ENCODE assay signal across 1 cellular context in the genomic region with DNA sequence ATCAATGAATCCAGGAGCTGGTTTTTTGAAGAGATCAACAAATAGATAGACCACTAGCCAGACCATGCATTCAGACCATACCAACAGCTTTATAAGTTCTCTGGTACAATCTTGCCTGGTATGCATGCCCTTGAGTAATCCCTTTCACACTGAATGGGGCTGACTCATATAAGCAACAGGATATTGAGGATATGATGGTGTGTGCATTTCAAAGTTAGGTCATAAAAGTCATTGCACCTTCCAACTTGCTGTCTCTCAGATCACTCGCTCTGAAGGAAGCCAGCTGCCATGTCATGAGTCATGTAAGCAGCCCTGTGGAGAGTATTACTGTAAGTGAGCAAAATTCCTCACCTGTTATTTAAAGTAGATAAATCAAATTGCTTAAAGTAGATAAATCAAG.
TF ChIP-seq lines count a peak whose summit lies in the region.

No MANE protein-coding gene starts in this region.

TF ChIP-seq in HepG2, 621 proteins besides CTCF, POLR2A, EP300 and RAD21 (continued from another document and continues in another):
- TF ChIP-seq, protein P1, sequence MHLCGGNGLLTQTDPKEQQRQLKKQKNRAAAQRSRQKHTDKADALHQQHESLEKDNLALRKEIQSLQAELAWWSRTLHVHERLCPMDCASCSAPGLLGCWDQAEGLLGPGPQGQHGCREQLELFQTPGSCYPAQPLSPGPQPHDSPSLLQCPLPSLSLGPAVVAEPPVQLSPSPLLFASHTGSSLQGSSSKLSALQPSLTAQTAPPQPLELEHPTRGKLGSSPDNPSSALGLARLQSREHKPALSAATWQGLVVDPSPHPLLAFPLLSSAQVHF (CRISPR knock-in tag; IDR thresholded peaks at IDR 0.05), result no peak
- TF ChIP-seq PITX1 (CRISPR knock-in tag; IDR thresholded peaks at IDR 0.05), result no peak
- TF ChIP-seq CBX2 (IDR thresholded peaks at IDR 0.05; ENCODE audit: low read depth, low read length), result no peak
- no peak for TF ChIP-seq CBX2 (CRISPR knock-in tag; IDR thresholded peaks at IDR 0.05; ENCODE audit: low read depth)
- TF ChIP-seq SYNCRIP (IDR thresholded peaks at IDR 0.05; ENCODE audit: insufficient read depth, low read depth, low read length), result no peak
- peak in 1 of 2 experiments; percentile 37; a peak in 1 of 4 replicates for TF ChIP-seq NR2F1 (CRISPR knock-in tag; IDR thresholded peaks at IDR 0.05)
- TF ChIP-seq PHF20 (CRISPR knock-in tag; IDR thresholded peaks at IDR 0.05), result no peak
- TF ChIP-seq ZNF572 (CRISPR knock-in tag; IDR thresholded peaks at IDR 0.05), result no peak
- TF ChIP-seq, protein P2, sequence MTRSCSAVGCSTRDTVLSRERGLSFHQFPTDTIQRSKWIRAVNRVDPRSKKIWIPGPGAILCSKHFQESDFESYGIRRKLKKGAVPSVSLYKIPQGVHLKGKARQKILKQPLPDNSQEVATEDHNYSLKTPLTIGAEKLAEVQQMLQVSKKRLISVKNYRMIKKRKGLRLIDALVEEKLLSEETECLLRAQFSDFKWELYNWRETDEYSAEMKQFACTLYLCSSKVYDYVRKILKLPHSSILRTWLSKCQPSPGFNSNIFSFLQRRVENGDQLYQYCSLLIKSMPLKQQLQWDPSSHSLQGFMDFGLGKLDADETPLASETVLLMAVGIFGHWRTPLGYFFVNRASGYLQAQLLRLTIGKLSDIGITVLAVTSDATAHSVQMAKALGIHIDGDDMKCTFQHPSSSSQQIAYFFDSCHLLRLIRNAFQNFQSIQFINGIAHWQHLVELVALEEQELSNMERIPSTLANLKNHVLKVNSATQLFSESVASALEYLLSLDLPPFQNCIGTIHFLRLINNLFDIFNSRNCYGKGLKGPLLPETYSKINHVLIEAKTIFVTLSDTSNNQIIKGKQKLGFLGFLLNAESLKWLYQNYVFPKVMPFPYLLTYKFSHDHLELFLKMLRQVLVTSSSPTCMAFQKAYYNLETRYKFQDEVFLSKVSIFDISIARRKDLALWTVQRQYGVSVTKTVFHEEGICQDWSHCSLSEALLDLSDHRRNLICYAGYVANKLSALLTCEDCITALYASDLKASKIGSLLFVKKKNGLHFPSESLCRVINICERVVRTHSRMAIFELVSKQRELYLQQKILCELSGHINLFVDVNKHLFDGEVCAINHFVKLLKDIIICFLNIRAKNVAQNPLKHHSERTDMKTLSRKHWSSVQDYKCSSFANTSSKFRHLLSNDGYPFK (CRISPR knock-in tag; IDR thresholded peaks at IDR 0.05; ENCODE audit: borderline replicate concordance), result no peak
- TF ChIP-seq ZBTB7A (CRISPR knock-in tag; IDR thresholded peaks at IDR 0.05), result no peak
- TF ChIP-seq ZNF101 (CRISPR knock-in tag; IDR thresholded peaks at IDR 0.05; ENCODE audit: borderline replicate concordance, low read depth), result no peak
- no peak for TF ChIP-seq DR1 (CRISPR knock-in tag; IDR thresholded peaks at IDR 0.05)
- TF ChIP-seq ZNF432 (CRISPR knock-in tag; IDR thresholded peaks at IDR 0.05; ENCODE audit: borderline replicate concordance), result no peak
- no peak for TF ChIP-seq ZNF749 (CRISPR knock-in tag; IDR thresholded peaks at IDR 0.05; ENCODE audit: borderline replicate concordance)
- no peak for TF ChIP-seq NFATC3 (CRISPR knock-in tag; IDR thresholded peaks at IDR 0.05)
- no peak for TF ChIP-seq TMF1 (CRISPR knock-in tag; IDR thresholded peaks at IDR 0.05; ENCODE audit: low read depth)
- TF ChIP-seq, protein P3, sequence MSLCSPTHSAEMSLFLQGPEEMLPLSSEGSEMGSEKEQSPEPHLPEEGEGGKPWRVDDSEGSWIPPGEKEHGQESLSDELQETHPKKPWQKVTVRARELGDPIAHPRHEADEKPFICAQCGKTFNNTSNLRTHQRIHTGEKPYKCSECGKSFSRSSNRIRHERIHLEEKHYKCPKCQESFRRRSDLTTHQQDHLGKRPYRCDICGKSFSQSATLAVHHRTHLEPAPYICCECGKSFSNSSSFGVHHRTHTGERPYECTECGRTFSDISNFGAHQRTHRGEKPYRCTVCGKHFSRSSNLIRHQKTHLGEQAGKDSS (CRISPR knock-in tag; IDR thresholded peaks at IDR 0.05; ENCODE audit: borderline replicate concordance, low read depth), result no peak
- TF ChIP-seq ZNF720 (CRISPR knock-in tag; IDR thresholded peaks at IDR 0.05), result no peak
- TF ChIP-seq ZNF367 (CRISPR knock-in tag; IDR thresholded peaks at IDR 0.05; ENCODE audit: borderline replicate concordance), result no peak
- TF ChIP-seq NFRKB (IDR thresholded peaks at IDR 0.05), result no peak
- no peak for TF ChIP-seq PAWR (CRISPR knock-in tag; IDR thresholded peaks at IDR 0.05; ENCODE audit: borderline replicate concordance)
- no peak for TF ChIP-seq ZNF496 (CRISPR knock-in tag; IDR thresholded peaks at IDR 0.05; ENCODE audit: insufficient replicate concordance)
- TF ChIP-seq SCMH1 (CRISPR knock-in tag; IDR thresholded peaks at IDR 0.05; ENCODE audit: borderline replicate concordance), result no peak
- TF ChIP-seq RBAK (CRISPR knock-in tag; IDR thresholded peaks at IDR 0.05), result no peak
- no peak for TF ChIP-seq NPAS2 (CRISPR knock-in tag; IDR thresholded peaks at IDR 0.05; ENCODE audit: borderline replicate concordance)
- peak; percentile 16; the same call in 1 of the 2 replicates for TF ChIP-seq CEBPB (IDR thresholded peaks at IDR 0.05; ENCODE audit: borderline replicate concordance, low read depth, low read length)
- peak; percentile 60 for TF ChIP-seq FOXA3 (CRISPR knock-in tag; IDR thresholded peaks at IDR 0.05)
- TF ChIP-seq RBM22 (optimal IDR thresholded peaks at IDR 0.05; ENCODE audit: low read length), result no peak
- no peak for TF ChIP-seq ISL2 (CRISPR knock-in tag; IDR thresholded peaks at IDR 0.05)
- TF ChIP-seq, protein P4, sequence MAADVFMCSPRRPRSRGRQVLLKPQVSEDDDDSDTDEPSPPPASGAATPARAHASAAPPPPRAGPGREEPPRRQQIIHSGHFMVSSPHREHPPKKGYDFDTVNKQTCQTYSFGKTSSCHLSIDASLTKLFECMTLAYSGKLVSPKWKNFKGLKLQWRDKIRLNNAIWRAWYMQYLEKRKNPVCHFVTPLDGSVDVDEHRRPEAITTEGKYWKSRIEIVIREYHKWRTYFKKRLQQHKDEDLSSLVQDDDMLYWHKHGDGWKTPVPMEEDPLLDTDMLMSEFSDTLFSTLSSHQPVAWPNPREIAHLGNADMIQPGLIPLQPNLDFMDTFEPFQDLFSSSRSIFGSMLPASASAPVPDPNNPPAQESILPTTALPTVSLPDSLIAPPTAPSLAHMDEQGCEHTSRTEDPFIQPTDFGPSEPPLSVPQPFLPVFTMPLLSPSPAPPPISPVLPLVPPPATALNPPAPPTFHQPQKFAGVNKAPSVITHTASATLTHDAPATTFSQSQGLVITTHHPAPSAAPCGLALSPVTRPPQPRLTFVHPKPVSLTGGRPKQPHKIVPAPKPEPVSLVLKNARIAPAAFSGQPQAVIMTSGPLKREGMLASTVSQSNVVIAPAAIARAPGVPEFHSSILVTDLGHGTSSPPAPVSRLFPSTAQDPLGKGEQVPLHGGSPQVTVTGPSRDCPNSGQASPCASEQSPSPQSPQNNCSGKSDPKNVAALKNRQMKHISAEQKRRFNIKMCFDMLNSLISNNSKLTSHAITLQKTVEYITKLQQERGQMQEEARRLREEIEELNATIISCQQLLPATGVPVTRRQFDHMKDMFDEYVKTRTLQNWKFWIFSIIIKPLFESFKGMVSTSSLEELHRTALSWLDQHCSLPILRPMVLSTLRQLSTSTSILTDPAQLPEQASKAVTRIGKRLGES (CRISPR knock-in tag; IDR thresholded peaks at IDR 0.05; ENCODE audit: borderline replicate concordance), result no peak
- TF ChIP-seq CBFB (CRISPR knock-in tag; IDR thresholded peaks at IDR 0.05), result no peak
- no peak for TF ChIP-seq ZNF546 (CRISPR knock-in tag; conservative IDR thresholded peaks at IDR 0.05)
- TF ChIP-seq, protein P5, sequence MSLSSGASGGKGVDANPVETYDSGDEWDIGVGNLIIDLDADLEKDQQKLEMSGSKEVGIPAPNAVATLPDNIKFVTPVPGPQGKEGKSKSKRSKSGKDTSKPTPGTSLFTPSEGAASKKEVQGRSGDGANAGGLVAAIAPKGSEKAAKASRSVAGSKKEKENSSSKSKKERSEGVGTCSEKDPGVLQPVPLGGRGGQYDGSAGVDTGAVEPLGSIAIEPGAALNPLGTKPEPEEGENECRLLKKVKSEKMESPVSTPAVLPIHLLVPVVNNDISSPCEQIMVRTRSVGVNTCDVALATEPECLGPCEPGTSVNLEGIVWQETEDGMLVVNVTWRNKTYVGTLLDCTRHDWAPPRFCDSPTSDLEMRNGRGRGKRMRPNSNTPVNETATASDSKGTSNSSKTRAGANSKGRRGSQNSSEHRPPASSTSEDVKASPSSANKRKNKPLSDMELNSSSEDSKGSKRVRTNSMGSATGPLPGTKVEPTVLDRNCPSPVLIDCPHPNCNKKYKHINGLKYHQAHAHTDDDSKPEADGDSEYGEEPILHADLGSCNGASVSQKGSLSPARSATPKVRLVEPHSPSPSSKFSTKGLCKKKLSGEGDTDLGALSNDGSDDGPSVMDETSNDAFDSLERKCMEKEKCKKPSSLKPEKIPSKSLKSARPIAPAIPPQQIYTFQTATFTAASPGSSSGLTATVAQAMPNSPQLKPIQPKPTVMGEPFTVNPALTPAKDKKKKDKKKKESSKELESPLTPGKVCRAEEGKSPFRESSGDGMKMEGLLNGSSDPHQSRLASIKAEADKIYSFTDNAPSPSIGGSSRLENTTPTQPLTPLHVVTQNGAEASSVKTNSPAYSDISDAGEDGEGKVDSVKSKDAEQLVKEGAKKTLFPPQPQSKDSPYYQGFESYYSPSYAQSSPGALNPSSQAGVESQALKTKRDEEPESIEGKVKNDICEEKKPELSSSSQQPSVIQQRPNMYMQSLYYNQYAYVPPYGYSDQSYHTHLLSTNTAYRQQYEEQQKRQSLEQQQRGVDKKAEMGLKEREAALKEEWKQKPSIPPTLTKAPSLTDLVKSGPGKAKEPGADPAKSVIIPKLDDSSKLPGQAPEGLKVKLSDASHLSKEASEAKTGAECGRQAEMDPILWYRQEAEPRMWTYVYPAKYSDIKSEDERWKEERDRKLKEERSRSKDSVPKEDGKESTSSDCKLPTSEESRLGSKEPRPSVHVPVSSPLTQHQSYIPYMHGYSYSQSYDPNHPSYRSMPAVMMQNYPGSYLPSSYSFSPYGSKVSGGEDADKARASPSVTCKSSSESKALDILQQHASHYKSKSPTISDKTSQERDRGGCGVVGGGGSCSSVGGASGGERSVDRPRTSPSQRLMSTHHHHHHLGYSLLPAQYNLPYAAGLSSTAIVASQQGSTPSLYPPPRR (CRISPR knock-in tag; IDR thresholded peaks at IDR 0.05; ENCODE audit: borderline replicate concordance), result no peak
- no peak for TF ChIP-seq GABPA (IDR thresholded peaks at IDR 0.05; ENCODE audit: low read depth, low read length)
- peak; percentile 25; the same call in 1 of the 2 replicates for TF ChIP-seq GABPA (CRISPR knock-in tag; IDR thresholded peaks at IDR 0.05; ENCODE audit: low read depth)
- TF ChIP-seq ZNF34 (CRISPR knock-in tag; IDR thresholded peaks at IDR 0.05; ENCODE audit: borderline replicate concordance), result no peak
- TF ChIP-seq YEATS2 (CRISPR knock-in tag; IDR thresholded peaks at IDR 0.05; ENCODE audit: borderline replicate concordance), result peak; percentile 61; the same call in 1 of the 2 replicates
- TF ChIP-seq ZSCAN30 (CRISPR knock-in tag; IDR thresholded peaks at IDR 0.05), result no peak
- no peak for TF ChIP-seq LCORL (IDR thresholded peaks at IDR 0.05)
- no peak for TF ChIP-seq LCORL (CRISPR knock-in tag; IDR thresholded peaks at IDR 0.05)
- TF ChIP-seq KLF12 (CRISPR knock-in tag; IDR thresholded peaks at IDR 0.05; ENCODE audit: borderline replicate concordance), result no peak
- TF ChIP-seq SIN3A (IDR thresholded peaks at IDR 0.05; ENCODE audit: borderline replicate concordance, low read depth, low read length), result no peak
- no peak for TF ChIP-seq ZNF17 (CRISPR knock-in tag; IDR thresholded peaks at IDR 0.05)
- peak; percentile 62; the same call in 1 of the 2 replicates for TF ChIP-seq TCF7 (IDR thresholded peaks at IDR 0.05; ENCODE audit: low read depth)
- TF ChIP-seq ZNF256 (CRISPR knock-in tag; conservative IDR thresholded peaks at IDR 0.05), result no peak
- no peak for TF ChIP-seq ZNF816 (CRISPR knock-in tag; IDR thresholded peaks at IDR 0.05; ENCODE audit: borderline replicate concordance)
- peak; percentile 81 for TF ChIP-seq ETV5 (CRISPR knock-in tag; IDR thresholded peaks at IDR 0.05; ENCODE audit: borderline replicate concordance)
- TF ChIP-seq, protein P6, sequence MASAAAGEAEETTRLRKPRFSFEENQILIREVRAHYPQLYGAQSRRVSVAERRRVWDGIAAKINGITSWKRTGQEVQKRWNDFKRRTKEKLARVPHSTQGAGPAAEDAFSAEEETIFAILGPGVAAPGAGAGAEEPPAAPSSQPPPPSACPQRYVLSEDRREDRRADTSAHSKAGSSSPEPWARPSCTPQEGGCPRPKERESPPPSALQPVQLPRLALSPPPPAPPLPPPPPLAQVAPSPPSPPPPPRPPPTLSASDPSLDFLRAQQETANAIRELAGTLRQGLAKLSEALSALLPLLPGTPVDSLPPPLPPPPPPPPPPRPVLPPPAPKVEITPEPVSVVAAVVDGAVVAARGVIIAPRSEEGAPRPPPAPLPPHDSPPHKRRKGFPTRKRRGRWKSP (CRISPR knock-in tag; IDR thresholded peaks at IDR 0.05), result no peak
- TF ChIP-seq ATM (IDR thresholded peaks at IDR 0.05; ENCODE audit: borderline replicate concordance), result no peak
- no peak for TF ChIP-seq ZNF138 (CRISPR knock-in tag; IDR thresholded peaks at IDR 0.05; ENCODE audit: low read depth)
- TF ChIP-seq, protein P7, sequence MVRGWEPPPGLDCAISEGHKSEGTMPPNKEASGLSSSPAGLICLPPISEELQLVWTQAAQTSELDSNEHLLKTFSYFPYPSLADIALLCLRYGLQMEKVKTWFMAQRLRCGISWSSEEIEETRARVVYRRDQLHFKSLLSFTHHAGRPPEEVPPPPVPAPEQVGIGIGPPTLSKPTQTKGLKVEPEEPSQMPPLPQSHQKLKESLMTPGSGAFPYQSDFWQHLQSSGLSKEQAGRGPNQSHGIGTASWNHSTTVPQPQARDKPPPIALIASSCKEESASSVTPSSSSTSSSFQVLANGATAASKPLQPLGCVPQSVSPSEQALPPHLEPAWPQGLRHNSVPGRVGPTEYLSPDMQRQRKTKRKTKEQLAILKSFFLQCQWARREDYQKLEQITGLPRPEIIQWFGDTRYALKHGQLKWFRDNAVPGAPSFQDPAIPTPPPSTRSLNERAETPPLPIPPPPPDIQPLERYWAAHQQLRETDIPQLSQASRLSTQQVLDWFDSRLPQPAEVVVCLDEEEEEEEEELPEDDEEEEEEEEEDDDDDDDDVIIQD (CRISPR knock-in tag; IDR thresholded peaks at IDR 0.05; ENCODE audit: low read depth), result peak; percentile 74; the same call in 1 of the 2 replicates
- no peak for TF ChIP-seq RFXAP (CRISPR knock-in tag; IDR thresholded peaks at IDR 0.05; ENCODE audit: borderline replicate concordance)
- peak; percentile 48; the same call in 1 of the 2 replicates for TF ChIP-seq GATAD2A (CRISPR knock-in tag; IDR thresholded peaks at IDR 0.05)
- TF ChIP-seq TBX2 (CRISPR knock-in tag; IDR thresholded peaks at IDR 0.05; ENCODE audit: borderline replicate concordance), result peak; percentile 28; the same call in 1 of the 2 replicates
